1 cellular context compared by ENCODE assay signal in genomic region chr14:32635103-32635719, GRCh38.
TF ChIP-seq lines count a peak whose summit lies in the region.

No MANE protein-coding gene starts in this region.

TF ChIP-seq in WTC11, 78 proteins besides CTCF, POLR2A, EP300 and RAD21 (continued from another document):
- TF ChIP-seq USF1 (CRISPR knock-in tag; IDR thresholded peaks at IDR 0.05), result no peak
- no peak for TF ChIP-seq ZBTB21 (CRISPR knock-in tag; IDR thresholded peaks at IDR 0.05; ENCODE audit: borderline replicate concordance)
- TF ChIP-seq FOXK1 (CRISPR knock-in tag; IDR thresholded peaks at IDR 0.05), result no peak
